ENCODE assay signal across 8 cellular contexts in the genomic region with DNA sequence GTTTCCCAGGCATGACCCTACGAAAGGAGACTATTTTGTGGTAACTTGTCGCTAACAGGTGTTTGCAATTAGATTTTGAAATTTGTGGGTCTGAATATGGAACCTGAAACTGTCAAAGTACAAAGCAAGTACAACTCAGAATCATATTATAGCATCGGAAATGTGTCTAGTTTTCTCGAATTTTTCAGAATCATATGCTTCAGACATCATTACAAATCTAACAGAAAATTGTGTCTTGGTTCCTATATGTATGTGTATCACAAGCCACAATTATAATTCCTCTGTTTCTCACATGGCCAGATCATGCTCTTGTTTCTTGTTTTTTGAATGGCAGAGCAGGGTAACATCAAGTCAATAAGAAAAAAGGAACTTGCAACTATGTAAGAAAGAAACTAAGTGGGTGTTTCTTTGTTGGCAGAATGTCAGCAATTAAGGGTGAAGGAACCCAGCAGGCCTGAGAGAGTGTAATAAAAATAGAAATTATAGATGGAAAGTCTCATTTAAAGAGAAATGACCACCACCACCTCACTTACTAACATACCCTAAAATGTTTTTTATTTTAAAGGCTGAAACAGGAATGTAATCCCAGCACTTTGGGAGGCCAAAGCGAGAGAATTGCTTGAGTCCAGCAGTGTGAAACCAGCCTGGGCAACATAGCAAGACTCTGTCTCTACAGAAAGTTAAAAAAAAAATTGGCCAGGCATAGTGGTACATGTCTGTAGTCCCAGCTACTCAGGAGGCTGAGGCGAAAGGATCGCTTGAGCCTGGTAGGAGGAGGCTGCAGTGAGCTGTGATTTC.
DNase-seq lines count a peak whose midpoint lies in the region; ATAC-seq and TF ChIP-seq lines count a peak whose summit lies in the region.

No MANE protein-coding gene starts in this region.

- peak overlapping the region; percentile 58 for H3K27ac ChIP-seq in duodenal mucosa (ENCODE audit: low read depth, low read length)

- no peaks in the 10 kb centered on the region for H3K27me3 ChIP-seq in duodenal mucosa (ENCODE audit: control insufficient read depth in 1 of 2, insufficient read depth in 2 of 2, low read length in 2 of 2)

- H3K4me3 ChIP-seq in duodenal mucosa (ENCODE audit: low read depth in 1 of 2, low read length in 2 of 2) = no peak overlapping the region

- no peak for TF ChIP-seq CTCF in GM10266 (IDR thresholded peaks at IDR 0.05; ENCODE audit: control insufficient read depth, insufficient read depth, low read depth, missing control alignments)

- H3K9ac ChIP-seq in duodenal mucosa (ENCODE audit: low read depth in 1 of 2, low read length in 2 of 2) = no peak overlapping the region

- peaks cover 23 to 25% of the 10 kb centered on the region in 2 donors for H3K4me1 ChIP-seq in duodenal mucosa (ENCODE audit: control insufficient read depth in 1 of 2, insufficient read depth in 2 of 2, low read length in 2 of 2)

- no peaks in the 10 kb centered on the region for H3K9me3 ChIP-seq in duodenal mucosa (ENCODE audit: control insufficient read depth in 1 of 2, low read length in 2 of 2)

- ATAC-seq in GM21447 (IDR thresholded peaks at IDR 0.05; ENCODE audit: unreplicated experiment) (peak; percentile 75), HG03575 (IDR thresholded peaks at IDR 0.05; ENCODE audit: extremely low read depth, insufficient number of reproducible peaks, low FRiP score, unreplicated experiment) (peak; percentile 74)

- H3K36me3 ChIP-seq in duodenal mucosa (ENCODE audit: control insufficient read depth in 1 of 2, insufficient read depth in 2 of 2, low read length in 2 of 2) = no peaks in the 10 kb centered on the region

- DNase-seq in GM10266 (ENCODE audit: extremely low spot score) (peak; percentile 51), superior temporal gyrus (ENCODE audit: extremely low spot score) (peak; percentile 72), LoVo (ENCODE audit: low spot score) (no peak)
- DNase-seq in activated CD4-positive, CD25-positive, alpha-beta regulatory T cell (lab: John Stamatoyannopoulos, UW) = no peak
- DNase-seq in stimulated activated CD4-positive, alpha-beta T cell treated with anti-CD3 and anti-CD28 coated beads, Interleukin-4, amount 100 ng/mL, for 4 hours = no peak

Comparison
In these comparisons a context has a peak if more than half of its experiments do, and no peak if none do; other contexts are left out.
1. DNase-seq: peak in GM10266 (single experiment) and superior temporal gyrus (single experiment); none in LoVo (single experiment), activated CD4-positive, CD25-positive, alpha-beta regulatory T cell (0 of 4) and stimulated activated CD4-positive, alpha-beta T cell treated with anti-CD3 and anti-CD28 coated beads, Interleukin-4, amount 100 ng/mL, for 4 hours (0 of 2).